10 cellular contexts compared by ENCODE assay signal in genomic region chr6:20919677-20920385, GRCh38.
DNase-seq lines count a peak whose midpoint lies in the region; ATAC-seq and TF ChIP-seq lines count a peak whose summit lies in the region.
"Had no signal": no experiment of that assay in that cellular context is flagged by ENCODE, and none has a peak within 500 bp of the region (broad histone marks: within the 10 kb centered on the region; RNA-seq: fewer than 3 reads in every experiment).

No MANE protein-coding gene starts in this region.

- TF ChIP-seq CTCF in Calu3 (IDR thresholded peaks at IDR 0.05; ENCODE audit: unreplicated experiment) (no peak), heart left ventricle (IDR thresholded peaks at IDR 0.05) (no peak)

- peak in 2 of 3 donors; percentile 2 to 5 for DNase-seq in stimulated activated CD4-positive, alpha-beta T cell treated with anti-CD3 and anti-CD28 coated beads, Interleukin-12 subunit alpha, Interleukin-12 subunit beta, amount 100 ng/mL, for 48 hours (ENCODE audit: low read depth in 2 of 3, low spot score in 1 of 3)
- DNase-seq in stimulated activated CD4-positive, alpha-beta T cell treated with anti-CD3 and anti-CD28 coated beads, Interleukin-12 subunit alpha, Interleukin-12 subunit beta, amount 100 ng/mL, for 4 hours: no peak
- DNase-seq in NCI-H82 (lab: John Stamatoyannopoulos, UW): peak; percentile 32
- no peak for DNase-seq in Calu3
- no peak for DNase-seq in mucosa of gallbladder (ENCODE audit: low spot score)
- no peak for DNase-seq in heart left ventricle
- DNase-seq: C1 segment of cervical spinal cord had no signal

- TF ChIP-seq POLR2A in heart left ventricle (IDR thresholded peaks at IDR 0.05): no peak

- 95 to 97% (median 96%) methylated on average over 4 of the region's 4 CpGs for WGBS in heart left ventricle, 4 donors

- H3K27me3 Mint-ChIP-seq in stimulated activated naive CD8-positive, alpha-beta T cell treated with anti-CD3 and anti-CD28 coated beads, Interleukin-15, Interleukin-2, amounts not matched to agents 100 ng/mL and 50 ng/mL, for 24 hours: no peaks in the 10 kb centered on the region
- no peaks in the 10 kb centered on the region for H3K27me3 Mint-ChIP-seq in Calu3 (ENCODE audit: unreplicated experiment)

- peaks cover 0 to 15% (median 7%) of the 10 kb centered on the region in 12 donors for H3K9me3 ChIP-seq in heart left ventricle

- BruUV-seq in Calu3 (replicated peaks; lab: Mats Ljungman, UMichigan): no TSS peak

- no peaks in the 10 kb centered on the region for H3K36me3 ChIP-seq in heart left ventricle

- H3K4me3 Mint-ChIP-seq in stimulated activated naive CD8-positive, alpha-beta T cell treated with anti-CD3 and anti-CD28 coated beads, Interleukin-15, Interleukin-2, amounts not matched to agents 100 ng/mL and 50 ng/mL, for 24 hours: no peak overlapping the region
- no peak overlapping the region for H3K4me3 Mint-ChIP-seq in Calu3 (ENCODE audit: low read depth, unreplicated experiment)
- H3K4me3 Mint-ChIP-seq: nephron had no signal

- no peaks in the 10 kb centered on the region for H3K27me3 ChIP-seq in heart left ventricle

- CTCF ChIA-PET in Calu3 (lab: Charles Lee): interaction anchor here (0.6 kb wide), 1 partner anchor 50 kb away, joined by 3 read pairs; no protein-coding TSS in a partner anchor

- H3K9me3 Mint-ChIP-seq in stimulated activated naive CD8-positive, alpha-beta T cell treated with anti-CD3 and anti-CD28 coated beads, Interleukin-15, Interleukin-2, amounts not matched to agents 100 ng/mL and 50 ng/mL, for 24 hours: peaks cover 10% of the 10 kb centered on the region
- no peaks in the 10 kb centered on the region for H3K9me3 Mint-ChIP-seq in Calu3 (ENCODE audit: low read depth, unreplicated experiment)

- ATAC-seq in HG02642 (IDR thresholded peaks at IDR 0.05; ENCODE audit: poor library complexity, unreplicated experiment): peak; percentile 88
- no peak for ATAC-seq in heart left ventricle

- intact Hi-C loops in Calu3 (cut with micrococcal nuclease; ENCODE audit: unreplicated experiment) (no loop called here), heart left ventricle (cut with DNase I) (no loop called here)

- peaks cover 0 to 3% (median 0%) of the 10 kb centered on the region in 12 donors for H3K4me1 ChIP-seq in heart left ventricle

- no peak overlapping the region for H3K27ac ChIP-seq in heart left ventricle

- no peak overlapping the region for H3K4me3 ChIP-seq in heart left ventricle

- peak overlapping the region; percentile 67 for H3K27ac Mint-ChIP-seq in stimulated activated naive CD8-positive, alpha-beta T cell treated with anti-CD3 and anti-CD28 coated beads, Interleukin-15, Interleukin-2, amounts not matched to agents 100 ng/mL and 50 ng/mL, for 24 hours
- no peak overlapping the region for H3K27ac Mint-ChIP-seq in Calu3 (ENCODE audit: unreplicated experiment)
- H3K27ac Mint-ChIP-seq: nephron had no signal

- peaks cover 16% of the 10 kb centered on the region for H3K4me1 Mint-ChIP-seq in stimulated activated naive CD8-positive, alpha-beta T cell treated with anti-CD3 and anti-CD28 coated beads, Interleukin-15, Interleukin-2, amounts not matched to agents 100 ng/mL and 50 ng/mL, for 24 hours (ENCODE audit: low read depth)
- peaks cover 31% of the 10 kb centered on the region for H3K4me1 Mint-ChIP-seq in Calu3 (ENCODE audit: low read depth, unreplicated experiment)
- H3K4me1 Mint-ChIP-seq: nephron had no signal

- H3K36me3 Mint-ChIP-seq in stimulated activated naive CD8-positive, alpha-beta T cell treated with anti-CD3 and anti-CD28 coated beads, Interleukin-15, Interleukin-2, amounts not matched to agents 100 ng/mL and 50 ng/mL, for 24 hours (ENCODE audit: low read depth): peaks cover 39% of the 10 kb centered on the region
- no peaks in the 10 kb centered on the region for H3K36me3 Mint-ChIP-seq in Calu3 (ENCODE audit: insufficient read depth, unreplicated experiment)

Comparison
In these comparisons a context has a peak if more than half of its experiments do, and no peak if none do; other contexts are left out.
1. DNase-seq: peak in stimulated activated CD4-positive, alpha-beta T cell treated with anti-CD3 and anti-CD28 coated beads, Interleukin-12 subunit alpha, Interleukin-12 subunit beta, amount 100 ng/mL, for 48 hours (2 of 3) and NCI-H82 (single experiment); none in stimulated activated CD4-positive, alpha-beta T cell treated with anti-CD3 and anti-CD28 coated beads, Interleukin-12 subunit alpha, Interleukin-12 subunit beta, amount 100 ng/mL, for 4 hours (single experiment), Calu3 (single experiment), mucosa of gallbladder (single experiment) and heart left ventricle (0 of 5).